ENCODE assay signal across 24 cellular contexts in genomic region chrX:117538441-117539418, GRCh38.
A peak's percentile ranks its signal among the peaks of the same experiment; 100 is the strongest.
DNase-seq lines count a peak whose midpoint lies in the region; ATAC-seq, FAIRE-seq and TF ChIP-seq lines count a peak whose summit lies in the region.
"Had no signal": no experiment of that assay in that cellular context is flagged by ENCODE, and none has a peak within 500 bp of the region (broad histone marks: within the 10 kb centered on the region; RNA-seq: fewer than 3 reads in every experiment).

No MANE protein-coding gene starts in this region.

- FAIRE-seq in GM12892 (lab: Jason Lieb, UNC), result no peak

- peak; percentile 47 for DNase-seq in NCI-H748 (lab: John Stamatoyannopoulos, UW; ENCODE audit: unreplicated experiment)
- DNase-seq in NCI-H748 treated with DMSO at 0.1 percent for 48 hours (lab: John Stamatoyannopoulos, UW), result no peak
- peak; percentile 72 for DNase-seq in globus pallidus (ENCODE audit: low spot score)
- peak; percentile 12 for DNase-seq in midbrain (lab: John Stamatoyannopoulos, UW)
- DNase-seq in substantia nigra (lab: John Stamatoyannopoulos, UW), result peak in 13 of 49 donors; percentile 0 to 14 (median 2)
- DNase-seq in GM12892 (ENCODE audit: insufficient read length), result no peak
- DNase-seq in activated CD4-positive, alpha-beta T cell treated with anti-CD3 and anti-CD28 coated beads for 1 hour, result no peak
- DNase-seq: ACHN; activated CD8-positive, alpha-beta T cell treated with anti-CD3 and anti-CD28 coated beads, Interleukin-2, amount 10 ng/mL, durations not matched to agents 7 days and 5 days; activated naive CD4-positive, alpha-beta T cell; activated T-cell treated with anti-CD3 and anti-CD28 coated beads, Interleukin-2, amount 50 U/mL, for 1 hour; DMS153; effector CD4-positive, alpha-beta T cell; esophagus squamous epithelium; GDM1; left ventricle myocardium superior; MM.1S; NCI-H2029; NCI-H446 treated with DMSO at 0.1 percent for 48 hours; occipital lobe had no signal

- ATAC-seq in HG03135 (IDR thresholded peaks at IDR 0.05; ENCODE audit: unreplicated experiment), result no peak
- ATAC-seq: activated CD8-positive, alpha-beta T cell treated with anti-CD3 and anti-CD28 coated beads, Interleukin-2, amount 10 ng/mL, durations not matched to agents 7 days and 5 days; gastroesophageal sphincter; left ventricle myocardium superior had no signal

- H3K27ac ChIP-seq in substantia nigra (ENCODE audit: low read depth, low read length, poor library complexity, severe bottlenecking), result peak overlapping the region; percentile 69
- H3K27ac ChIP-seq: C4-2B, esophagus squamous epithelium, gastroesophageal sphincter, thoracic aorta had no signal

- TF ChIP-seq POLR2A in GM12892 (IDR thresholded peaks at IDR 0.05; ENCODE audit: low read depth, low read length), result no peak

Comparison
In these comparisons a context has a peak if more than half of its experiments do, and no peak if none do; other contexts are left out.
1. DNase-seq: peak in NCI-H748 (single experiment), globus pallidus (single experiment) and midbrain (single experiment); none in NCI-H748 treated with DMSO at 0.1 percent for 48 hours (single experiment), GM12892 (single experiment) and activated CD4-positive, alpha-beta T cell treated with anti-CD3 and anti-CD28 coated beads for 1 hour (single experiment).